In the genomic region with DNA sequence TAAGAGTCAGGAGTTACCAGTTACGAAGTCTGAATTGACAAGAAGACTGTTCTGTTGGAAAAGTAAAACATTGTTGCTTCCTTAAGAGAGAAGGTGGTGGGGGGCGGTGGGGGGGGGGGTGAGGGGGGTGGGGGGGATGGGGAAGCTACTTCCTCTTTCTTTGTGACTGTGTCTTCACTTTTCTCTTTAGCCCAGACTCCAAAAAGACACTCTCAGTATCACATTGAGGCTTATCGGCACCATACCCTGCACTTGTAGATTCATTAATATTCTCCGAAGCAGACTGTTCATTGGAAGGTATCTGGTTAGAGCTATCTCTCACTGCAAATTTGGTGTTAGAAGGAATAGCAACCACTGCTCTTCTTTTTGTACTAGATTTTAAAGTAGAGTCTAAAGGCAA, we compare ENCODE assay signal across 17 cellular contexts.
DNase-seq lines count a peak whose midpoint lies in the region; ATAC-seq, FAIRE-seq and TF ChIP-seq lines count a peak whose summit lies in the region.
"Had no signal": no experiment of that assay in that cellular context is flagged by ENCODE, and none has a peak within 500 bp of the region (broad histone marks: within the 10 kb centered on the region; RNA-seq: fewer than 3 reads in every experiment).

No MANE protein-coding gene starts in this region.

- H3K4me3 ChIP-seq in GM12865 (ENCODE audit: low read depth, low read length) (no peak overlapping the region), GM12878 (no peak overlapping the region), prostate gland (no peak overlapping the region)
- H3K4me3 ChIP-seq: adrenal gland, BLaER1 had no signal

- RAD21 ChIA-PET in GM12878 (lab: Charles Lee; ENCODE audit: unreplicated experiment): interaction anchor here (1.5 kb wide), 1 partner anchor 102 kb away, joined by 5 read pairs; no protein-coding TSS in a partner anchor

- no peak overlapping the region for H3K4me2 ChIP-seq in GM12878 (ENCODE audit: control insufficient read depth, insufficient read depth)
- H3K4me2 ChIP-seq: BLaER1 had no signal

- SMC1A ChIA-PET in GM12878 (lab: Charles Lee; ENCODE audit: uncharacterized antibody, unreplicated experiment): no interaction called here

- H3K36me3 ChIP-seq in GM12878 (ENCODE audit: control insufficient read depth in 2 of 2, insufficient read depth in 2 of 2, low read length in 1 of 2) (no peaks in the 10 kb centered on the region; a peak in 1 of 4 replicates), prostate gland (no peaks in the 10 kb centered on the region)
- H3K36me3 ChIP-seq: adrenal gland had no signal

- ATAC-seq in GM19351 (IDR thresholded peaks at IDR 0.05; ENCODE audit: unreplicated experiment) (peak; percentile 62), GM12878 (peak; percentile 87)
- ATAC-seq: foreskin keratinocyte, sciatic nerve, SK-N-SH treated with all-trans-retinoic acid at 6 μM for 48 hours had no signal

- no peak for TF ChIP-seq EP300 in GM12878 (IDR thresholded peaks at IDR 0.05; ENCODE audit: borderline replicate concordance in 1 of 2, control insufficient read depth in 1 of 2, low read depth in 2 of 2, low read length in 2 of 2)

- POLR2A ChIA-PET in GM12878 (lab: Charles Lee): no interaction called here

- no peaks in the 10 kb centered on the region for H3K79me2 ChIP-seq in GM12878 (ENCODE audit: control insufficient read depth, insufficient read depth, low read length)

- H4K20me1 ChIP-seq in GM12878 (ENCODE audit: control insufficient read depth, insufficient read depth): no peaks in the 10 kb centered on the region
- H4K20me1 ChIP-seq: BLaER1 had no signal

- H3K4me1 ChIP-seq in GM12878 (ENCODE audit: control insufficient read depth, insufficient read depth, low read length) (peaks cover 5% of the 10 kb centered on the region), prostate gland (replicated peaks) (no peaks in the 10 kb centered on the region)
- H3K4me1 ChIP-seq: adrenal gland, foreskin keratinocyte had no signal

- CTCF ChIA-PET in GM12878 (lab: Yijun Ruan, JAX): interaction anchor here (1.4 kb wide), 1 partner anchor 11 kb away, joined by 3 read pairs; no protein-coding TSS in a partner anchor

- intact Hi-C loops in GM12878 (cut with micrococcal nuclease; ENCODE audit: unreplicated experiment) (no loop called here), prostate gland (cut with DNase I) (no loop called here)

- BruUV-seq in GM12878 (replicated peaks; lab: Mats Ljungman, UMichigan): no TSS peak

- no peaks in the 10 kb centered on the region for H3K27me3 ChIP-seq in GM12878 (replicated peaks in 1 of 2; ENCODE audit: control insufficient read depth in 2 of 2, insufficient read depth in 2 of 2, low read length in 1 of 2)
- no peaks in the 10 kb centered on the region for H3K27me3 ChIP-seq in prostate gland (replicated peaks; ENCODE audit: insufficient read depth)
- H3K27me3 ChIP-seq: BLaER1, foreskin keratinocyte had no signal

- WGBS in GM12878 (ENCODE audit: insufficient coverage, insufficient replicate concordance, low lambda C conversion rate, missing lambda C conversion rate): 79% methylated on average over 3 of the region's 4 CpGs
- WGBS in prostate gland: 94% methylated on average over 3 of the region's 4 CpGs

- H3K27ac ChIP-seq in GM12878 (ENCODE audit: control insufficient read depth, insufficient read depth) (peak overlapping the region; percentile 24; the same call in 1 of the 2 replicates), prostate gland (no peak overlapping the region), substantia nigra (ENCODE audit: low read depth, low read length, poor library complexity, severe bottlenecking) (no peak overlapping the region)
- H3K27ac ChIP-seq: adrenal gland, BLaER1, foreskin keratinocyte had no signal

- no peak overlapping the region for H3K9ac ChIP-seq in GM12878 (ENCODE audit: control insufficient read depth, insufficient read depth, low read length)
- H3K9ac ChIP-seq: BLaER1 had no signal

- TF ChIP-seq RAD21 in GM12878 (IDR thresholded peaks at IDR 0.05; ENCODE audit: insufficient read depth, low read depth, low read length): no peak

- FAIRE-seq in GM12878 (lab: Jason Lieb, UNC): no peak
- FAIRE-seq: endometrium had no signal

- H2AFZ ChIP-seq in GM12878 (ENCODE audit: control insufficient read depth, low read depth, low read length): no peak overlapping the region

- no peaks in the 10 kb centered on the region; the same call in 2 of the 3 replicates for H3K9me3 ChIP-seq in GM12878 (replicated peaks; ENCODE audit: control insufficient read depth, insufficient read depth, low read length)
- no peaks in the 10 kb centered on the region for H3K9me3 ChIP-seq in prostate gland
- H3K9me3 ChIP-seq: adrenal gland, BLaER1 had no signal

- in situ Hi-C loops in KBM-7 (cut with MboI; ENCODE audit: low pct_unique_long_range_greater_than_20kb, low sequenced_read_pairs) (no loop called here), GM12878 (cut with MboI) (loop anchor here (10.0 kb wide), 1 partner anchor 172 kb away; no protein-coding TSS in a partner anchor)

- DNase-seq in GM12865 (ENCODE audit: low read depth): peak; percentile 6
- peak; percentile 66 for DNase-seq in KBM-7
- DNase-seq in GM12878 (ENCODE audit: low read depth, low spot score): no peak
- no peak for DNase-seq in prostate gland (ENCODE audit: low spot score)
- DNase-seq in NCI-H187 treated with DMSO at 0.1 percent for 48 hours (lab: John Stamatoyannopoulos, UW): no peak
- no peak for DNase-seq in NCI-H2081 (lab: John Stamatoyannopoulos, UW)
- no peak for DNase-seq in substantia nigra (lab: John Stamatoyannopoulos, UW)
- DNase-seq: activated CD4-positive, CD25-positive, alpha-beta regulatory T cell treated with anti-CD3 and anti-CD28 coated beads, Interleukin-2, amount 50 U/mL, for 72 hours; adrenal gland; foreskin keratinocyte; mesenchymal stem cell; stimulated activated CD4-positive, alpha-beta T cell treated with anti-CD3 and anti-CD28 coated beads, Interleukin-4, amount 100 ng/mL, for 1 hour had no signal

- TF ChIP-seq POLR2A in GM12878 (IDR thresholded peaks at IDR 0.05; ENCODE audit: low read depth, low read length) (no peak), prostate gland (IDR thresholded peaks at IDR 0.05) (no peak)

- TF ChIP-seq CTCF in GM12865 (IDR thresholded peaks at IDR 0.05; ENCODE audit: insufficient read depth, low read depth, low read length, missing control alignments) (no peak), GM12878 (IDR thresholded peaks at IDR 0.05 in 2 of 3, conservative IDR thresholded peaks at IDR 0.05 in 1 of 3; ENCODE audit: control insufficient read depth in 2 of 3, extremely low read depth in 1 of 3, insufficient read depth in 1 of 3, low read depth in 3 of 3, low read length in 3 of 3) (no peak), prostate gland (IDR thresholded peaks at IDR 0.05) (no peak)

TF ChIP-seq in GM12878, 131 proteins besides CTCF, POLR2A, EP300 and RAD21:
- TF ChIP-seq STAT3 (IDR thresholded peaks at IDR 0.05; ENCODE audit: low read depth, low read length) (no peak), SPI1 (IDR thresholded peaks at IDR 0.05; ENCODE audit: borderline replicate concordance, insufficient read depth, low read depth, low read length) (0 out of 2 replicates have a peak, but pooled peaks have one; percentile 15)

Comparison
In these comparisons a context has a peak if more than half of its experiments do, and no peak if none do; other contexts are left out.
1. DNase-seq: peak in GM12865 (single experiment) and KBM-7 (single experiment); none in GM12878 (single experiment), prostate gland (single experiment), NCI-H187 treated with DMSO at 0.1 percent for 48 hours (single experiment), NCI-H2081 (0 of 2) and substantia nigra (0 of 49).